In genomic region chr2:289362-290089, GRCh38 we compare ENCODE assay signal across 8 cellular contexts. TPM values are rescaled to one million over a fixed set of nuclear protein-coding genes. Genes with fewer than 3 reads are reported as not detected.
A peak's percentile ranks its signal among the peaks of the same experiment; 100 is the strongest.
DNase-seq lines count a peak whose midpoint lies in the region; ATAC-seq, FAIRE-seq and TF ChIP-seq lines count a peak whose summit lies in the region.

No MANE protein-coding gene starts in this region.

- no peaks in the 10 kb centered on the region; the same call in 1 of the 2 replicates for H4K20me1 ChIP-seq in PC-3 (ENCODE audit: low read length)

- no TSS peak for BruUV-seq in PC-3 (replicated peaks; lab: Mats Ljungman, UMichigan)

- H3K4me3 Mint-ChIP-seq in effector memory CD8-positive, alpha-beta T cell: peak overlapping the region; percentile 68 to 73

- intact Hi-C loops in PC-3 (cut with micrococcal nuclease): loop anchor here (1.0 kb wide), 2 partner anchors 43 to 117 kb away; no protein-coding TSS in a partner anchor

- peak overlapping the region; percentile 73 for H3K4me3 ChIP-seq in PC-3 (ENCODE audit: low read length)

- POLR2A ChIA-PET in PC-3 (lab: Charles Lee; ENCODE audit: unreplicated experiment): interaction anchor here (0.6 kb wide), 1 partner anchor 22 kb away, joined by 6 read pairs; no protein-coding TSS in a partner anchor

- H3K27ac ChIP-seq in PC-3 (ENCODE audit: low read length): no peak overlapping the region

- peaks cover 17% of the 10 kb centered on the region for H3K27me3 ChIP-seq in PC-3 (ENCODE audit: low read length)

- H3K4me1 Mint-ChIP-seq in effector memory CD8-positive, alpha-beta T cell (ENCODE audit: low read depth in 2 of 2): peaks cover 3 to 15% of the 10 kb centered on the region in 2 donors

- H3K4me2 ChIP-seq in PC-3 (ENCODE audit: low read length): peak overlapping the region; percentile 96

- CTCF ChIA-PET in PC-3 (lab: Charles Lee): interaction anchor here (0.6 kb wide), 1 partner anchor 118 kb away, joined by 3 read pairs; no protein-coding TSS in a partner anchor

- peaks cover 22 to 48% of the 10 kb centered on the region in 2 donors for H3K27me3 Mint-ChIP-seq in effector memory CD8-positive, alpha-beta T cell

- no peaks in the 10 kb centered on the region for H3K9me2 ChIP-seq in PC-3 (replicated peaks; ENCODE audit: low read length)

- no peaks in the 10 kb centered on the region for H3K9me3 ChIP-seq in PC-3 (ENCODE audit: low read length)

- no peaks in the 10 kb centered on the region for H3K36me3 ChIP-seq in PC-3 (ENCODE audit: low read depth, low read length)

- H3K27ac Mint-ChIP-seq in effector memory CD8-positive, alpha-beta T cell: no peak overlapping the region

- H3K79me2 ChIP-seq in PC-3 (ENCODE audit: low read length): no peaks in the 10 kb centered on the region

- 0 out of 2 replicates have a peak overlapping the region, but pooled peaks have one; percentile 5 for H3K9ac ChIP-seq in PC-3 (ENCODE audit: low read length)

- FAIRE-seq in urothelium cell line (lab: Jason Lieb, UNC): no peak

- peaks cover 16% of the 10 kb centered on the region for H3K4me1 ChIP-seq in PC-3 (ENCODE audit: insufficient read depth, low read length)

- H3K36me3 Mint-ChIP-seq in effector memory CD8-positive, alpha-beta T cell (ENCODE audit: insufficient read depth): no peaks in the 10 kb centered on the region

- DNase-seq in DMS79 treated with DMSO at 0.1 percent for 48 hours (lab: John Stamatoyannopoulos, UW) (peak; percentile 46), PC-3 (peak; percentile 25), mucosa of gallbladder (ENCODE audit: low spot score) (peak; percentile 31), cortex of kidney (lab: John Stamatoyannopoulos, UW) (no peak), UCSD-AML1 (lab: John Stamatoyannopoulos, UW; ENCODE audit: unreplicated experiment) (no peak), urothelium cell line (ENCODE audit: low spot score) (no peak)
- DNase-seq in effector memory CD8-positive, alpha-beta T cell: no peak

- peak overlapping the region; percentile 97 for H2AFZ ChIP-seq in PC-3 (ENCODE audit: low read length)

- H3K9me3 Mint-ChIP-seq in effector memory CD8-positive, alpha-beta T cell: no peaks in the 10 kb centered on the region

- TF ChIP-seq CTCF in PC-3 (conservative IDR thresholded peaks at IDR 0.05; ENCODE audit: low read depth, low read length): no peak

- H3F3A ChIP-seq in PC-3 (ENCODE audit: low read length, unreplicated experiment): no peaks in the 10 kb centered on the region

- ATAC-seq in PC-3: peak; percentile 36
- peak; percentile 42 for ATAC-seq in effector memory CD8-positive, alpha-beta T cell (replicated peaks)
- ATAC-seq in HG03095 (IDR thresholded peaks at IDR 0.05; ENCODE audit: unreplicated experiment): no peak

RNA-seq across cellular contexts. Expression of gene ALKAL2, which starts 1.6 kb away (rescaled TPM):
- total RNA-seq in PC-3 (2014; rRNA removed) (3.6 TPM in 1 of 2 replicates, not detected in the other), mucosa of gallbladder (69.5 TPM)

RNA-seq across cellular contexts. Expression of gene ACP1, which starts 24.8 kb away (rescaled TPM):
- 109 and 149 TPM in 2 replicates for total RNA-seq in PC-3 (2014; rRNA removed)
- total RNA-seq in mucosa of gallbladder: 95.0 TPM

RNA-seq across cellular contexts. Expression of gene SH3YL1, which starts 25.7 kb away (rescaled TPM):
- 28.6 and 29.1 TPM in 2 replicates for total RNA-seq in PC-3 (2014; rRNA removed)
- total RNA-seq in mucosa of gallbladder: 196 TPM

Comparison
In these comparisons a context has a peak if more than half of its experiments do, and no peak if none do; other contexts are left out.
1. DNase-seq: peak in DMS79 treated with DMSO at 0.1 percent for 48 hours (single experiment), PC-3 (single experiment) and mucosa of gallbladder (single experiment); none in effector memory CD8-positive, alpha-beta T cell (0 of 3), cortex of kidney (single experiment), UCSD-AML1 (single experiment) and urothelium cell line (single experiment).
2. RNA of gene ALKAL2, which starts 1.6 kb away (total RNA-seq): 69.5 TPM in mucosa of gallbladder (single experiment); 3.6 TPM in PC-3; every median in the first group is over 10 times any median in the second.